ENCODE assay signal across 15 cellular contexts in the genomic region with DNA sequence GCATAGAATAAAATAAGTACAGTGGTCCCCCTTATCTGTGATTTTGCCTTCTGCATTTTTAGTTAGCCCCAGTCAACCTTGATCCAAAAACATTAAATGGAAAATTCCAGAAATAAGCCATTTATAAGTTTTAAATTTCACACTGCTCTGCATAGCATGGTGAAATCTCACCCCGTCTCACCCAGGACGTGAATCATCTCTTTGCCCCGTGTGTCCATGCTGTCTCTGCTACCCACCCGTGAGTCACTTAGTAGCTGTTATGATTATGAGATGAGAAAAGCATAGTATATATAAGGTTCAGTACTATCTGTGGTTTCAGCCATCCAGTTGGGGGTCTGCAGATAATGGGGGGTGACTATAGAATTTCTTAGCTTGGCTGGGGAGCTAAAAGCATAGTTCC.
A peak's percentile ranks its signal among the peaks of the same experiment; 100 is the strongest.
DNase-seq lines count a peak whose midpoint lies in the region; TF ChIP-seq lines count a peak whose summit lies in the region.
"Had no signal": no experiment of that assay in that cellular context is flagged by ENCODE, and none has a peak within 500 bp of the region (broad histone marks: within the 10 kb centered on the region; RNA-seq: fewer than 3 reads in every experiment).

No MANE protein-coding gene starts in this region.

- H2BK12ac ChIP-seq in neuronal stem cell (ENCODE audit: low read length): no peak overlapping the region

- no peak overlapping the region for H3K18ac ChIP-seq in neuronal stem cell (ENCODE audit: low read length)

- no peak overlapping the region for H2BK120ac ChIP-seq in neuronal stem cell (ENCODE audit: low read depth, low read length)

- H3K4me3 ChIP-seq in SU-DHL-6 (ENCODE audit: insufficient read depth, low read length, poor library complexity, severe bottlenecking): no peak overlapping the region
- H3K4me3 ChIP-seq in neuronal stem cell (ENCODE audit: low read length in 2 of 2): no peak overlapping the region
- H3K4me3 ChIP-seq: cardiac muscle cell, GM12878, sigmoid colon had no signal

- no peak overlapping the region for H3K14ac ChIP-seq in neuronal stem cell (ENCODE audit: low read length)

- H2AFZ ChIP-seq in SU-DHL-6 (ENCODE audit: low read depth, low read length, severe bottlenecking): no peak overlapping the region
- no peak overlapping the region for H2AFZ ChIP-seq in neuronal stem cell (ENCODE audit: low read length)

- WGBS in neuronal stem cell (ENCODE audit: extremely low coverage in 2 of 2, insufficient read length in 2 of 2, insufficient replicate concordance in 1 of 2), 2 donors: no CpG with 5 or more reads among the region's 4 CpGs

- H3K9me2 ChIP-seq in SU-DHL-6 (replicated peaks; ENCODE audit: insufficient read depth, low read length): no peaks in the 10 kb centered on the region

- H3K4me2 ChIP-seq in SU-DHL-6 (ENCODE audit: low read depth, low read length, poor library complexity, severe bottlenecking) (peak overlapping the region; percentile 94), neuronal stem cell (ENCODE audit: insufficient read depth, low read length, poor library complexity, severe bottlenecking) (no peak overlapping the region)

- H3K4ac ChIP-seq in neuronal stem cell (ENCODE audit: low read length): no peak overlapping the region

- no peak overlapping the region for H4K8ac ChIP-seq in neuronal stem cell (ENCODE audit: low read depth, low read length)

- H3K79me1 ChIP-seq in neuronal stem cell (ENCODE audit: low read depth, low read length): peaks cover 2% of the 10 kb centered on the region

- H3K27me3 ChIP-seq in SU-DHL-6 (ENCODE audit: low read length) (no peaks in the 10 kb centered on the region), neuronal stem cell (ENCODE audit: control insufficient read depth in 3 of 3, insufficient read depth in 3 of 3, low read depth in 1 of 3, low read length in 3 of 3) (no peaks in the 10 kb centered on the region)
- H3K27me3 ChIP-seq: cardiac muscle cell, sigmoid colon had no signal

- H3K4me1 ChIP-seq in neuronal stem cell (ENCODE audit: control insufficient read depth in 2 of 2, insufficient read depth in 1 of 2, low read depth in 1 of 2, low read length in 2 of 2): peaks cover 0 to 10% of the 10 kb centered on the region in 2 donors

- H3K9me3 ChIP-seq in SU-DHL-6 (ENCODE audit: insufficient read depth, low read length): no peaks in the 10 kb centered on the region
- no peaks in the 10 kb centered on the region for H3K9me3 ChIP-seq in neuronal stem cell (replicated peaks in 1 of 2; ENCODE audit: control insufficient read depth in 2 of 2, insufficient read depth in 1 of 2, low read depth in 1 of 2, low read length in 2 of 2)
- H3K9me3 ChIP-seq: sigmoid colon had no signal

- no peak overlapping the region for H4K91ac ChIP-seq in neuronal stem cell (ENCODE audit: low read depth, low read length, poor library complexity)

- H3K27ac ChIP-seq in SU-DHL-6 (ENCODE audit: low read depth, low read length) (peak overlapping the region; percentile 7; the same call in 1 of the 2 replicates), neuronal stem cell (replicated peaks; ENCODE audit: low read length) (no peak overlapping the region)
- H3K27ac ChIP-seq: cardiac muscle cell, sigmoid colon had no signal

- H3F3A ChIP-seq in SU-DHL-6 (ENCODE audit: insufficient read depth): peaks cover 43% of the 10 kb centered on the region

- DNase-seq in stimulated activated CD4-positive, alpha-beta T cell treated with anti-CD3 and anti-CD28 coated beads, Interleukin-15, amount 100 ng/mL, for 24 hours: peak; percentile 41
- DNase-seq in stimulated activated CD4-positive, alpha-beta T cell treated with anti-CD3 and anti-CD28 coated beads, Interleukin-2, amount 100 ng/mL, for 48 hours: no peak
- DNase-seq in fibroblast of peridontal ligament (ENCODE audit: extremely low read depth): peak; percentile 83
- peak; percentile 71 for DNase-seq in stromal cell of bone marrow (ENCODE audit: low read depth)
- no peak for DNase-seq in nucleus accumbens (lab: John Stamatoyannopoulos, UW)
- no peak for DNase-seq in DMS53 (lab: John Stamatoyannopoulos, UW)
- no peak for DNase-seq in neuronal stem cell (ENCODE audit: low spot score)
- DNase-seq: activated CD4-positive, alpha-beta T cell treated with anti-CD3 and anti-CD28 coated beads, Interleukin-2, amount 50 U/mL, for 1 hour; CD4-positive, alpha-beta memory T cell; NCI-H1930; sigmoid colon; stimulated activated naive CD4-positive, alpha-beta T cell had no signal

- no peak for TF ChIP-seq CTCF in SU-DHL-6 (IDR thresholded peaks at IDR 0.05; ENCODE audit: insufficient read depth, low read length, poor library complexity, severe bottlenecking)

- H2BK5ac ChIP-seq in neuronal stem cell (ENCODE audit: low read length): no peak overlapping the region

- H4K20me1 ChIP-seq in SU-DHL-6 (ENCODE audit: low read depth, low read length): no peaks in the 10 kb centered on the region

- H3K79me2 ChIP-seq in SU-DHL-6 (ENCODE audit: insufficient read depth, low read length): peaks cover 9% of the 10 kb centered on the region; the same call in 1 of the 2 replicates

- no peak overlapping the region for H2BK15ac ChIP-seq in neuronal stem cell (ENCODE audit: low read length)

- H3K9ac ChIP-seq in SU-DHL-6 (ENCODE audit: low read length): no peak overlapping the region
- no peak overlapping the region for H3K9ac ChIP-seq in neuronal stem cell (ENCODE audit: low read depth, low read length, poor library complexity)

- H3K23ac ChIP-seq in neuronal stem cell (ENCODE audit: low read depth, low read length, poor library complexity): no peak overlapping the region

- H3K36me3 ChIP-seq in SU-DHL-6 (ENCODE audit: low read length) (no peaks in the 10 kb centered on the region), neuronal stem cell (replicated peaks in 1 of 2; ENCODE audit: control insufficient read depth in 2 of 2, insufficient read depth in 2 of 2, low read length in 2 of 2) (no peaks in the 10 kb centered on the region)
- H3K36me3 ChIP-seq: sigmoid colon had no signal

- H2AK5ac ChIP-seq in neuronal stem cell (ENCODE audit: low read depth, low read length): no peak overlapping the region

Comparison
In these comparisons a context has a peak if more than half of its experiments do, and no peak if none do; other contexts are left out.
1. DNase-seq: peak in stimulated activated CD4-positive, alpha-beta T cell treated with anti-CD3 and anti-CD28 coated beads, Interleukin-15, amount 100 ng/mL, for 24 hours (single experiment), fibroblast of peridontal ligament (single experiment) and stromal cell of bone marrow (single experiment); none in stimulated activated CD4-positive, alpha-beta T cell treated with anti-CD3 and anti-CD28 coated beads, Interleukin-2, amount 100 ng/mL, for 48 hours (0 of 2), nucleus accumbens (0 of 56), DMS53 (single experiment) and neuronal stem cell (single experiment).